In genomic region chr15:55290361-55291057, GRCh38 we compare ENCODE assay signal across 8 cellular contexts. TPM values are rescaled to one million over a fixed set of nuclear protein-coding genes. Genes with fewer than 3 reads are reported as not detected.
DNase-seq lines count a peak whose midpoint lies in the region; ATAC-seq lines count a peak whose summit lies in the region.

No MANE protein-coding gene starts in this region.

- no peaks in the 10 kb centered on the region for H3K9me3 ChIP-seq in CD8-positive, alpha-beta memory T cell (ENCODE audit: low read length)

- peaks cover 0 to 31% (median 4%) of the 10 kb centered on the region in 3 donors for H3K36me3 Mint-ChIP-seq in CD8-positive, alpha-beta memory T cell
- no peaks in the 10 kb centered on the region for H3K36me3 Mint-ChIP-seq in memory B cell

- no peaks in the 10 kb centered on the region for H3K27me3 Mint-ChIP-seq in CD8-positive, alpha-beta memory T cell
- no peaks in the 10 kb centered on the region for H3K27me3 Mint-ChIP-seq in memory B cell

- ATAC-seq in GM19467 (IDR thresholded peaks at IDR 0.05; ENCODE audit: unreplicated experiment) (peak; percentile 70), memory B cell (ENCODE audit: low read depth) (peak; percentile 83)

- DNase-seq in CD8-positive, alpha-beta memory T cell = peak; percentile 75 to 90 (median 80)
- DNase-seq in HK-2 (ENCODE audit: unreplicated experiment) = peak; percentile 76
- DNase-seq in NCI-H82 (lab: John Stamatoyannopoulos, UW) = peak; percentile 87
- peak; percentile 71 to 77 for DNase-seq in activated CD8-positive, alpha-beta memory T cell treated with anti-CD3 and anti-CD28 coated beads for 1 hour (ENCODE audit: extremely low read depth in 1 of 2, low read depth in 1 of 2)
- peak; percentile 68 for DNase-seq in effector CD8-positive, alpha-beta T cell (lab: John Stamatoyannopoulos, UW)
- DNase-seq in memory B cell (ENCODE audit: low spot score in 2 of 2) = peak; percentile 79 to 82
- DNase-seq in stimulated activated CD8-positive, alpha-beta memory T cell treated with anti-CD3 and anti-CD28 coated beads, Interleukin-12 subunit alpha, Interleukin-12 subunit beta, amount 100 ng/mL, for 1 hour (ENCODE audit: low read depth) = peak; percentile 77

- H3K36me3 ChIP-seq in CD8-positive, alpha-beta memory T cell (ENCODE audit: insufficient read depth, low read length) = no peaks in the 10 kb centered on the region

- H3K9me3 Mint-ChIP-seq in CD8-positive, alpha-beta memory T cell = no peaks in the 10 kb centered on the region
- no peaks in the 10 kb centered on the region for H3K9me3 Mint-ChIP-seq in memory B cell

- H3K4me1 ChIP-seq in CD8-positive, alpha-beta memory T cell (ENCODE audit: insufficient read depth, low read length) = peaks cover 17% of the 10 kb centered on the region

- CTCF ChIA-PET in CD8-positive, alpha-beta memory T cell (lab: Charles Lee) = interaction anchor here (0.8 to 5.1 kb wide), 17 partner anchors 13 to 144 kb away, joined by 3 to 80 read pairs (median 6); partner anchors contain the start of genes PIGB, PIGBOS1 and RSL24D1

- H3K4me3 Mint-ChIP-seq in CD8-positive, alpha-beta memory T cell = peak overlapping the region; percentile 92 to 99 (median 97)
- peak overlapping the region; percentile 88 for H3K4me3 Mint-ChIP-seq in memory B cell

- H3K4me1 Mint-ChIP-seq in CD8-positive, alpha-beta memory T cell = peaks cover 30 to 40% (median 40%) of the 10 kb centered on the region in 3 donors
- peaks cover 11% of the 10 kb centered on the region for H3K4me1 Mint-ChIP-seq in memory B cell

- POLR2A ChIA-PET in CD8-positive, alpha-beta memory T cell (lab: Charles Lee) = interaction anchor here (1.0 to 1.3 kb wide), 2 partner anchors 28 to 94 kb away, joined by 3 read pairs; partner anchors contain the start of genes PIGB, PIGBOS1 and RSL24D1

- H3K27ac ChIP-seq in CD8-positive, alpha-beta memory T cell (ENCODE audit: low read depth, low read length) = peak overlapping the region; percentile 91

- H3K27ac Mint-ChIP-seq in CD8-positive, alpha-beta memory T cell = peak overlapping the region; percentile 94 to 99 (median 96)
- H3K27ac Mint-ChIP-seq in memory B cell = peak overlapping the region; percentile 90

- H3K27me3 ChIP-seq in CD8-positive, alpha-beta memory T cell (ENCODE audit: insufficient read depth, low read length, poor library complexity, severe bottlenecking) = no peaks in the 10 kb centered on the region

- H3K4me3 ChIP-seq in CD8-positive, alpha-beta memory T cell (ENCODE audit: low read length) = peak overlapping the region; percentile 87

RNA-seq across cellular contexts. Expression of gene RAB27A, which starts 0.9 kb away (rescaled TPM):
- total RNA-seq in CD8-positive, alpha-beta memory T cell = 100 to 1,000 TPM; 187 to 195 TPM
- polyA plus RNA-seq in CD8-positive, alpha-beta memory T cell = 132 TPM

RNA-seq across cellular contexts. Expression of gene PIGBOS1, which starts 28.4 kb away (rescaled TPM):
- 10 to 100 TPM; 11.5 to 11.9 TPM for total RNA-seq in CD8-positive, alpha-beta memory T cell
- polyA plus RNA-seq in CD8-positive, alpha-beta memory T cell = 43.9 TPM

RNA-seq across cellular contexts. Expression of gene PIGB, which starts 28.5 kb away (rescaled TPM):
- 10 to 100 TPM; 17.4 to 17.9 TPM for total RNA-seq in CD8-positive, alpha-beta memory T cell
- 22.4 TPM for polyA plus RNA-seq in CD8-positive, alpha-beta memory T cell

Comparison
In these comparisons a context has a peak if more than half of its experiments do, and no peak if none do; other contexts are left out.
1. Peak in every context shown above with its lines: DNase-seq, ATAC-seq, H3K4me3 ChIP-seq and H3K27ac ChIP-seq.